ENCODE assay signal across 29 cellular contexts in the genomic region with DNA sequence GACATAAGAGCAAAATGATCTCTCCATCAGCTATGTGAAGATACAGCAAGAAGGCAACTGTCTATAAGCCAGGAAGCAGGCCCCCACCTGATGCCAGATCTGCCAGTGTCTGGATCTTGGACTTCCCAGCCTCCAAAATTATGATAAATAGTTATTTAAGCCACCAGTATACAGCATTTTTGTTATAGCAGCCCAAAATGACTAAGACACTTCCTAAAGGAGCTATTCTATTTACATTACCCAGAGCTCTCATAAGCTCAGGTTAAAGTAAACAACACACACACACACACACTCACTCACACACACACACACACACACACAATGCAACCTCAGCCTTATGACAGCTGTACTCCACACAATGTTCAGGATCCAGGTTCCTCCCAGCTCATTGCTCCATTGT.
"Had no signal": no experiment of that assay in that cellular context is flagged by ENCODE, and none has a peak within 500 bp of the region (broad histone marks: within the 10 kb centered on the region; RNA-seq: fewer than 3 reads in every experiment).

No MANE protein-coding gene starts in this region.

- H3K4me1 ChIP-seq: ascending aorta, Peyer's patch had no signal

- H3K27me3 ChIP-seq: ascending aorta, body of pancreas, MG63, Peyer's patch had no signal

- H3K27ac Mint-ChIP-seq: activated CD8-positive, alpha-beta T cell treated with anti-CD3 and anti-CD28 coated beads, Interleukin-2, amount 10 ng/mL, durations not matched to agents 7 days and 5 days; WTC11 had no signal

- ATAC-seq: activated CD8-positive, alpha-beta T cell treated with anti-CD3 and anti-CD28 coated beads, Interleukin-2, amount 10 ng/mL, durations not matched to agents 7 days and 5 days; activated naive CD4-positive, alpha-beta T cell treated with anti-CD3 and anti-CD28 coated beads, Interleukin-2, amount 50 U/mL, for 72 hours; activated naive CD8-positive, alpha-beta T cell treated with anti-CD3 and anti-CD28 coated beads, Interleukin-2, amount 50 U/mL, for 24 hours; body of pancreas; SK-N-SH treated with all-trans-retinoic acid at 6 μM for 48 hours; WTC11 had no signal

- H3K4me3 ChIP-seq: ascending aorta, body of pancreas, MG63, Peyer's patch, SJSA1 had no signal

- H3K9me3 ChIP-seq: ascending aorta, body of pancreas, MG63, Peyer's patch, SJSA1 had no signal

- H3K36me3 ChIP-seq: ascending aorta, MG63, Peyer's patch, SJSA1 had no signal

- H3K27me3 Mint-ChIP-seq: activated naive CD8-positive, alpha-beta T cell treated with anti-CD3 and anti-CD28 coated beads, Interleukin-2, amount 50 U/mL, for 24 hours had no signal

- H3K27ac ChIP-seq: ascending aorta, body of pancreas, Peyer's patch, RWPE1, SJSA1 had no signal

- H3K4me3 Mint-ChIP-seq: activated CD8-positive, alpha-beta T cell treated with anti-CD3 and anti-CD28 coated beads, Interleukin-2, amount 10 ng/mL, durations not matched to agents 7 days and 5 days; activated naive CD8-positive, alpha-beta T cell treated with anti-CD3 and anti-CD28 coated beads, Interleukin-2, amount 50 U/mL, for 24 hours; WTC11 had no signal

- H3K9me3 Mint-ChIP-seq: activated naive CD4-positive, alpha-beta T cell treated with anti-CD3 and anti-CD28 coated beads, Interleukin-2, amount 50 U/mL, for 72 hours; activated naive CD8-positive, alpha-beta T cell treated with anti-CD3 and anti-CD28 coated beads, Interleukin-2, amount 50 U/mL, for 24 hours; WTC11 had no signal

- H3K36me3 Mint-ChIP-seq: activated naive CD4-positive, alpha-beta T cell treated with anti-CD3 and anti-CD28 coated beads, Interleukin-2, amount 50 U/mL, for 72 hours; WTC11 had no signal

- DNase-seq: activated CD4-positive, alpha-beta T cell treated with anti-CD3 and anti-CD28 coated beads for 48 hours; activated CD4-positive, alpha-beta T cell treated with anti-CD3 and anti-CD28 coated beads, Interleukin-2, amount 50 U/mL, for 4 hours; activated CD4-positive, CD25-positive, alpha-beta regulatory T cell treated with anti-CD3 and anti-CD28 coated beads, Interleukin-2, amount 50 U/mL, for 72 hours; activated CD8-positive, alpha-beta memory T cell treated with anti-CD3 and anti-CD28 coated beads, Interleukin-2, amount 50 U/mL, for 48 hours; activated CD8-positive, alpha-beta T cell treated with anti-CD3 and anti-CD28 coated beads, Interleukin-2, amount 10 ng/mL, durations not matched to agents 7 days and 5 days; activated naive CD8-positive, alpha-beta T cell treated with anti-CD3 and anti-CD28 coated beads, Interleukin-2, amount 50 U/mL, for 24 hours; activated T-cell treated with anti-CD3 and anti-CD28 coated beads, Interleukin-2, amount 50 U/mL, for 1 hour; amniotic stem cell; body of pancreas; central memory CD4-positive, alpha-beta T cell; MG63; MV-4-11; NCI-H1105; NCI-H1436 treated with DMSO at 0.1 percent for 48 hours; NCI-H187; NCI-H2171; NCI-H226; NCI-H526; NK-92 treated with Interleukin-12 subunit alpha and Interleukin-12 subunit beta, amount 100 ng/mL, for 24 hours; OCI-M1; Peyer's patch; Right ventricle myocardium superior; SW 1271 had no signal
